In genomic region chr10:14448197-14448763, GRCh38 we compare ENCODE assay signal across 1 cellular context.
TF ChIP-seq lines count a peak whose summit lies in the region.

No MANE protein-coding gene starts in this region.

TF ChIP-seq in GM23338, 12 proteins besides CTCF, POLR2A, EP300 and RAD21:
- no peak for TF ChIP-seq ZNF462 (CRISPR knock-in tag; IDR thresholded peaks at IDR 0.05)
- no peak for TF ChIP-seq NANOG (IDR thresholded peaks at IDR 0.05; ENCODE audit: borderline replicate concordance)
- TF ChIP-seq STAT1 (IDR thresholded peaks at IDR 0.05; ENCODE audit: unreplicated experiment), result no peak
- TF ChIP-seq ZNF331 (CRISPR knock-in tag; IDR thresholded peaks at IDR 0.05; ENCODE audit: low read depth), result no peak
